ENCODE assay signal across 8 cellular contexts in genomic region chr9:1050125-1050895, GRCh38. TPM values are rescaled to one million over a fixed set of nuclear protein-coding genes. Genes with fewer than 3 reads are reported as not detected.
DNase-seq lines count a peak whose midpoint lies in the region; ATAC-seq and TF ChIP-seq lines count a peak whose summit lies in the region.

Gene DMRT2 (plus strand): TSS chr9:1050357. CDS start chr9:1051614, 1,257 bp downstream.

- H3K9ac ChIP-seq in neural cell (ENCODE audit: low read length), result no peak within 1 kb of the TSS

- no peaks in the 10 kb centered on the region for H3K36me3 ChIP-seq in neural cell (ENCODE audit: insufficient read depth, low read length)

- ATAC-seq in GM19397 (IDR thresholded peaks at IDR 0.05; ENCODE audit: unreplicated experiment) (peak; percentile 56), GM19324 (IDR thresholded peaks at IDR 0.05; ENCODE audit: low FRiP score, unreplicated experiment) (no peak), HG02763 (IDR thresholded peaks at IDR 0.05; ENCODE audit: unreplicated experiment) (no peak)

- H3F3A ChIP-seq in neural cell (ENCODE audit: insufficient read depth, low read length, poor library complexity, severe bottlenecking), result no peaks in the 10 kb centered on the region

- peaks cover 7% of the 10 kb centered on the region for H3K9me3 Mint-ChIP-seq in activated T-helper 2 cell treated with anti-CD3 and anti-CD28 coated beads, Interferon-gamma antibody, Interleukin-2, Interleukin-4, amounts not matched to agents 10 μg/mL and 5 μg/mL and 100 μg/mL, durations not matched to agents 14 hours and 24 hours and 36 hours

- H3K27ac Mint-ChIP-seq in activated T-helper 2 cell treated with anti-CD3 and anti-CD28 coated beads, Interferon-gamma antibody, Interleukin-2, Interleukin-4, amounts not matched to agents 10 μg/mL and 5 μg/mL and 100 μg/mL, durations not matched to agents 14 hours and 24 hours and 36 hours, result peak within 1 kb of the TSS; percentile 43

- no peaks in the 10 kb centered on the region for H3K79me2 ChIP-seq in neural cell (replicated peaks; ENCODE audit: insufficient read depth, low read length)

- intact Hi-C loops in activated T-helper 2 cell treated with anti-CD3 and anti-CD28 coated beads, Interferon-gamma antibody, Interleukin-2, Interleukin-4, amounts not matched to agents 10 μg/mL and 5 μg/mL and 100 μg/mL, durations not matched to agents 14 hours and 24 hours and 36 hours (cut with micrococcal nuclease), result loop anchor here (1.0 to 10.0 kb wide), 2 partner anchors 75 to 554 kb away; no protein-coding TSS in a partner anchor

- 0 out of 2 replicates have a peak, but pooled peaks have one; percentile 7 for TF ChIP-seq CTCF in C4-2B (conservative IDR thresholded peaks at IDR 0.05)
- no peak for TF ChIP-seq CTCF in neural cell (IDR thresholded peaks at IDR 0.05; ENCODE audit: poor library complexity, severe bottlenecking)

- peaks cover 56% of the 10 kb centered on the region for H3K27me3 ChIP-seq in neural cell (ENCODE audit: insufficient read depth, low read depth, low read length)

- peak within 1 kb of the TSS; percentile 70 for H3K4me3 ChIP-seq in neural cell (ENCODE audit: low read length)

- no peaks in the 10 kb centered on the region for H3K9me2 ChIP-seq in neural cell (ENCODE audit: insufficient read depth, low read length)

- DNase-seq in NCI-H1105 treated with DMSO at 0.1 percent for 48 hours (lab: John Stamatoyannopoulos, UW) (peak; percentile 97), germinal center (ENCODE audit: low spot score) (peak; percentile 87)
- peak; percentile 49 for DNase-seq in activated T-helper 2 cell treated with anti-CD3 and anti-CD28 coated beads, Interferon-gamma antibody, Interleukin-2, Interleukin-4, amounts not matched to agents 10 μg/mL and 5 μg/mL and 100 μg/mL, durations not matched to agents 14 hours and 24 hours and 36 hours (ENCODE audit: low spot score)

- H3K36me3 Mint-ChIP-seq in activated T-helper 2 cell treated with anti-CD3 and anti-CD28 coated beads, Interferon-gamma antibody, Interleukin-2, Interleukin-4, amounts not matched to agents 10 μg/mL and 5 μg/mL and 100 μg/mL, durations not matched to agents 14 hours and 24 hours and 36 hours (ENCODE audit: low read depth), result peaks cover 16% of the 10 kb centered on the region

- peaks cover 40% of the 10 kb centered on the region for H3K4me1 Mint-ChIP-seq in activated T-helper 2 cell treated with anti-CD3 and anti-CD28 coated beads, Interferon-gamma antibody, Interleukin-2, Interleukin-4, amounts not matched to agents 10 μg/mL and 5 μg/mL and 100 μg/mL, durations not matched to agents 14 hours and 24 hours and 36 hours (ENCODE audit: low read depth)

- H3K27ac ChIP-seq in C4-2B (peak within 1 kb of the TSS; percentile 11), neural cell (ENCODE audit: low read length) (no peak within 1 kb of the TSS)

- H3K4me3 Mint-ChIP-seq in activated T-helper 2 cell treated with anti-CD3 and anti-CD28 coated beads, Interferon-gamma antibody, Interleukin-2, Interleukin-4, amounts not matched to agents 10 μg/mL and 5 μg/mL and 100 μg/mL, durations not matched to agents 14 hours and 24 hours and 36 hours (ENCODE audit: low read depth), result peak within 1 kb of the TSS; percentile 56

- TF ChIP-seq EP300 in neural cell (conservative IDR thresholded peaks at IDR 0.05; ENCODE audit: poor library complexity, severe bottlenecking), result no peak

- H3K4me2 ChIP-seq in neural cell (ENCODE audit: low read length), result no peak within 1 kb of the TSS

- TF ChIP-seq RAD21 in neural cell (conservative IDR thresholded peaks at IDR 0.05), result no peak

- no peak within 1 kb of the TSS for H2AFZ ChIP-seq in neural cell (ENCODE audit: low read depth, low read length)

- H3K9me3 ChIP-seq in neural cell (ENCODE audit: low read length), result peaks cover 5% of the 10 kb centered on the region

- H4K20me1 ChIP-seq in neural cell (ENCODE audit: insufficient read depth), result no peaks in the 10 kb centered on the region

- peaks cover 82% of the 10 kb centered on the region for H3K27me3 Mint-ChIP-seq in activated T-helper 2 cell treated with anti-CD3 and anti-CD28 coated beads, Interferon-gamma antibody, Interleukin-2, Interleukin-4, amounts not matched to agents 10 μg/mL and 5 μg/mL and 100 μg/mL, durations not matched to agents 14 hours and 24 hours and 36 hours (ENCODE audit: low read depth)

TF ChIP-seq in neural cell, 6 proteins besides CTCF, POLR2A, EP300 and RAD21:
- TF ChIP-seq SMC3 (conservative IDR thresholded peaks at IDR 0.05; ENCODE audit: poor library complexity), result no peak

RNA-seq across cellular contexts. Expression of gene DMRT2, which starts in this region (rescaled TPM):
- 1.2 and 1.4 TPM in 2 replicates for total RNA-seq in activated T-helper 2 cell treated with anti-CD3 and anti-CD28 coated beads, Interferon-gamma antibody, Interleukin-2, Interleukin-4, amounts not matched to agents 10 μg/mL and 5 μg/mL and 100 μg/mL, durations not matched to agents 14 hours and 24 hours and 36 hours
- 0.20 and 0.50 TPM in 2 replicates for polyA plus RNA-seq in neural cell
- not detected in 2 replicates for polyA minus RNA-seq in neural cell
